In the genomic region with DNA sequence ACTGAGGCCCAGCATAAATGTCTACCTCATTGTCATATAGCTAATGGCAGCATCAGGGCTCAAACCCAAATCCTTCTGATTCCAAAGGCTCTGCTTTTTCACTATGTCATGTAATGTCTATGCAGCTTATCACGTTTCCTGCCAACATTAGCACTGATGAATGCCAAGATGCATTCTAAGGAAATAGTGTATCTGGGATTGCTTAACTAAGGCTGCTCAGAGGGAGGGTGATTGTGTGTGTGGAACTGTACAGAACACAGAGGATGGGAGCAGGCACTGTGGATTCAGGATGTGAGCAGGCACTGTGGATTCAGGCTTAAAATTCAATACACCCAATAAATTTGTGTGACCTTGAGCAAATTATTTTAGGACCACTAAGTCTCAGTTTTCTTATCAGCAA, we compare ENCODE assay signal across 27 cellular contexts.
"Had no signal": no experiment of that assay in that cellular context is flagged by ENCODE, and none has a peak within 500 bp of the region (broad histone marks: within the 10 kb centered on the region; RNA-seq: fewer than 3 reads in every experiment).

No MANE protein-coding gene starts in this region.

- H3K4me1 ChIP-seq: heart right ventricle, left lung, parathyroid adenoma, testis had no signal

- H3K9me3 Mint-ChIP-seq: nephron, type B pancreatic cell had no signal

- DNase-seq: cortex of kidney; effector memory CD8-positive, alpha-beta T cell; erythroblast; esophagus squamous epithelium; foreskin melanocyte; glutamatergic neuron; heart right ventricle; hippocampal formation; left cardiac atrium; left lung; mesenchymal stem cell; naive thymus-derived CD4-positive, alpha-beta T cell; right cardiac atrium; sigmoid colon; stimulated activated CD4-positive, alpha-beta T cell treated with anti-CD3 and anti-CD28 coated beads, Interleukin-2, amount 100 ng/mL, for 24 hours; stimulated activated CD4-positive, alpha-beta T cell treated with anti-CD3 and anti-CD28 coated beads, Interleukin-4, amount 100 ng/mL, for 24 hours; stimulated activated naive CD4-positive, alpha-beta T cell treated with Interleukin-2 at 50 U/mL for 16 hours; substantia nigra; testis; tibial artery had no signal

- H3K27me3 Mint-ChIP-seq: effector memory CD8-positive, alpha-beta T cell; naive thymus-derived CD4-positive, alpha-beta T cell; progenitor cell of endocrine pancreas; type B pancreatic cell had no signal

- H3K27ac ChIP-seq: esophagus squamous epithelium, heart right ventricle, left lung, neural progenitor cell, parathyroid adenoma, testis, tibial artery had no signal

- H3K4me3 ChIP-seq: esophagus squamous epithelium, heart right ventricle, left lung, neural progenitor cell, sigmoid colon, testis, tibial artery had no signal

- H3K4me3 Mint-ChIP-seq: effector memory CD8-positive, alpha-beta T cell; mesothelial cell of epicardium; naive thymus-derived CD4-positive, alpha-beta T cell; nephron; neural progenitor cell; stimulated activated effector memory CD8-positive, alpha-beta T cell treated with anti-CD3 and anti-CD28 coated beads, Interleukin-12 subunit alpha, Interleukin-12 subunit beta, amount 100 ng/mL, for 72 hours; type B pancreatic cell had no signal

- H3K36me3 Mint-ChIP-seq: mesothelial cell of epicardium; neural progenitor cell; stimulated activated effector memory CD8-positive, alpha-beta T cell treated with anti-CD3 and anti-CD28 coated beads, Interleukin-12 subunit alpha, Interleukin-12 subunit beta, amount 100 ng/mL, for 72 hours; type B pancreatic cell had no signal

- H3K4me1 Mint-ChIP-seq: naive thymus-derived CD4-positive, alpha-beta T cell; nephron; stimulated activated effector memory CD8-positive, alpha-beta T cell treated with anti-CD3 and anti-CD28 coated beads, Interleukin-12 subunit alpha, Interleukin-12 subunit beta, amount 100 ng/mL, for 72 hours had no signal

- H3K27ac Mint-ChIP-seq: effector memory CD8-positive, alpha-beta T cell; mesothelial cell of epicardium; naive thymus-derived CD4-positive, alpha-beta T cell; nephron; neural progenitor cell; progenitor cell of endocrine pancreas; stimulated activated effector memory CD8-positive, alpha-beta T cell treated with anti-CD3 and anti-CD28 coated beads, Interleukin-12 subunit alpha, Interleukin-12 subunit beta, amount 100 ng/mL, for 72 hours; type B pancreatic cell had no signal

- H3K9me3 ChIP-seq: esophagus squamous epithelium, left lung, sigmoid colon, testis, tibial artery had no signal

- H3K36me3 ChIP-seq: esophagus squamous epithelium, heart right ventricle, left lung, neural progenitor cell, sigmoid colon, tibial artery had no signal

- H3K27me3 ChIP-seq: esophagus squamous epithelium, heart right ventricle, left lung, neural progenitor cell, sigmoid colon, testis, tibial artery had no signal
